ENCODE assay signal across 23 cellular contexts in the genomic region with DNA sequence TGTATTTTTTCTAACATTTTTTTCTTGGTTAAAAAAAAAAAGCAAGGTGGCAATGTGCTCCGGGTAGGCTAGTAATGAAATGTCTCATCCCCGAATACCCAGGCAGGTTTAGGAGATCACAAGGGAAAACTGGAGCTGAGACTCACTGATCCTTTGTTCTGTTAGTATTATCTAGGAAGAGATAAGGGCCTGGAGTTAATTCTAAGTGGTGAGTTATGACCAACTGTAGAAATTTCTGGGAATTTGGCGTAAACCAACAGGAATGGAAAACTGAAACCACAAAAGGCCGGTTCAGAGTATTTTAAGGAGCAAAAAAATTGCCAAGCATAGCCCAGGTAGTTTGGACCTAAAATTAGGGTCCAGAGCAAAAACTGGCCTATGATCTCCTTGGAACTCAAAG. TPM values are rescaled to one million over a fixed set of nuclear protein-coding genes. Genes with fewer than 3 reads are reported as not detected.
A peak's percentile ranks its signal among the peaks of the same experiment; 100 is the strongest.
DNase-seq lines count a peak whose midpoint lies in the region; ATAC-seq and TF ChIP-seq lines count a peak whose summit lies in the region.
"Had no signal": no experiment of that assay in that cellular context is flagged by ENCODE, and none has a peak within 500 bp of the region (broad histone marks: within the 10 kb centered on the region; RNA-seq: fewer than 3 reads in every experiment).

No MANE protein-coding gene starts in this region.

- H3K9me3 ChIP-seq in effector memory CD4-positive, alpha-beta T cell (ENCODE audit: control insufficient read depth, low read length), result no peaks in the 10 kb centered on the region
- H3K9me3 ChIP-seq in sigmoid colon, result no peaks in the 10 kb centered on the region

- peaks cover 76% of the 10 kb centered on the region for H3K4me1 Mint-ChIP-seq in activated CD4-positive, alpha-beta T cell treated with anti-CD3 and anti-CD28 coated beads, Interleukin-2, amount 10 ng/mL, durations not matched to agents 24 days and 14 days
- H3K4me1 Mint-ChIP-seq in activated CD4-positive, alpha-beta T cell treated with anti-CD3 and anti-CD28 coated beads, Interleukin-2, amount 10 ng/mL, durations not matched to agents 7 days and 5 days, result peaks cover 95% of the 10 kb centered on the region
- peaks cover 89% of the 10 kb centered on the region for H3K4me1 Mint-ChIP-seq in activated CD8-positive, alpha-beta T cell treated with anti-CD3 and anti-CD28 coated beads, Interleukin-2, amount 10 ng/mL, durations not matched to agents 7 days and 5 days (ENCODE audit: low read depth)
- H3K4me1 Mint-ChIP-seq in natural killer cell treated with Interleukin-12 subunit alpha and Interleukin-12 subunit beta and Interleukin-15 and Interleukin-18, amount 100 ng/mL, for 72 hours (ENCODE audit: low read depth in 2 of 2), result peaks cover 44 to 51% of the 10 kb centered on the region in 2 donors
- H3K4me1 Mint-ChIP-seq: nephron had no signal

- POLR2A ChIA-PET in activated CD4-positive, alpha-beta T cell treated with anti-CD3 and anti-CD28 coated beads, Interleukin-2, amount 10 ng/mL, durations not matched to agents 7 days and 5 days (lab: Charles Lee), result no interaction called here
- POLR2A ChIA-PET in activated CD8-positive, alpha-beta T cell treated with anti-CD3 and anti-CD28 coated beads, Interleukin-2, amount 10 ng/mL, durations not matched to agents 7 days and 5 days (lab: Charles Lee), result interaction anchor here (0.6 to 1.2 kb wide), 5 partner anchors 8 to 20 kb away, joined by 3 to 6 read pairs (median 4); partner anchors contain the start of gene WDR82

- ATAC-seq in activated CD8-positive, alpha-beta T cell treated with anti-CD3 and anti-CD28 coated beads, Interleukin-2, amount 10 ng/mL, durations not matched to agents 7 days and 5 days, result no peak
- no peak for ATAC-seq in natural killer cell treated with Interleukin-12 subunit alpha and Interleukin-12 subunit beta and Interleukin-15 and Interleukin-18, amount 100 ng/mL, for 72 hours
- ATAC-seq in GM18505 (IDR thresholded peaks at IDR 0.05; ENCODE audit: unreplicated experiment), result no peak
- ATAC-seq: left colon had no signal

- no peak overlapping the region for H3K4me3 Mint-ChIP-seq in activated CD4-positive, alpha-beta T cell treated with anti-CD3 and anti-CD28 coated beads, Interleukin-2, amount 10 ng/mL, durations not matched to agents 24 days and 14 days
- H3K4me3 Mint-ChIP-seq in activated CD4-positive, alpha-beta T cell treated with anti-CD3 and anti-CD28 coated beads, Interleukin-2, amount 10 ng/mL, durations not matched to agents 7 days and 5 days, result no peak overlapping the region
- no peak overlapping the region for H3K4me3 Mint-ChIP-seq in activated CD8-positive, alpha-beta T cell treated with anti-CD3 and anti-CD28 coated beads, Interleukin-2, amount 10 ng/mL, durations not matched to agents 7 days and 5 days
- H3K4me3 Mint-ChIP-seq in natural killer cell treated with Interleukin-12 subunit alpha and Interleukin-12 subunit beta and Interleukin-15 and Interleukin-18, amount 100 ng/mL, for 72 hours, result no peak overlapping the region
- H3K4me3 Mint-ChIP-seq: nephron had no signal

- no peaks in the 10 kb centered on the region for H3K27me3 ChIP-seq in effector memory CD4-positive, alpha-beta T cell (replicated peaks; ENCODE audit: control insufficient read depth, insufficient read depth, low read length, poor library complexity, severe bottlenecking)
- no peaks in the 10 kb centered on the region for H3K27me3 ChIP-seq in sigmoid colon
- H3K27me3 ChIP-seq: cardiac muscle cell, dorsolateral prefrontal cortex had no signal

- no peak for DNase-seq in activated CD4-positive, alpha-beta T cell treated with anti-CD3 and anti-CD28 coated beads, Interleukin-2, amount 10 ng/mL, durations not matched to agents 24 days and 14 days
- no peak for DNase-seq in activated CD4-positive, alpha-beta T cell treated with anti-CD3 and anti-CD28 coated beads, Interleukin-2, amount 10 ng/mL, durations not matched to agents 7 days and 5 days
- no peak for DNase-seq in activated CD8-positive, alpha-beta T cell treated with anti-CD3 and anti-CD28 coated beads, Interleukin-2, amount 10 ng/mL, durations not matched to agents 7 days and 5 days
- no peak for DNase-seq in effector memory CD4-positive, alpha-beta T cell
- no peak for DNase-seq in natural killer cell treated with Interleukin-12 subunit alpha and Interleukin-12 subunit beta and Interleukin-15 and Interleukin-18, amount 100 ng/mL, for 72 hours (ENCODE audit: low spot score)
- DNase-seq in sigmoid colon (no peak), HT-29 (ENCODE audit: low spot score) (no peak)
- DNase-seq: 8988T; activated CD8-positive, alpha-beta memory T cell treated with anti-CD3 and anti-CD28 coated beads, Interleukin-2, amount 50 U/mL, for 4 hours; Calu3; dorsolateral prefrontal cortex; erythroblast; KBM-7; left colon; MV-4-11; NCI-H187; stimulated activated CD4-positive, alpha-beta T cell treated with anti-CD3 and anti-CD28 coated beads, Interleukin-2, amount 100 ng/mL, for 48 hours had no signal

- 87 to 88% methylated on average over 4 of the region's 4 CpGs for WGBS in sigmoid colon, 2 donors

- H3K27me3 Mint-ChIP-seq in activated CD4-positive, alpha-beta T cell treated with anti-CD3 and anti-CD28 coated beads, Interleukin-2, amount 10 ng/mL, durations not matched to agents 24 days and 14 days, result peaks cover 2% of the 10 kb centered on the region
- no peaks in the 10 kb centered on the region for H3K27me3 Mint-ChIP-seq in activated CD4-positive, alpha-beta T cell treated with anti-CD3 and anti-CD28 coated beads, Interleukin-2, amount 10 ng/mL, durations not matched to agents 7 days and 5 days
- H3K27me3 Mint-ChIP-seq in activated CD8-positive, alpha-beta T cell treated with anti-CD3 and anti-CD28 coated beads, Interleukin-2, amount 10 ng/mL, durations not matched to agents 7 days and 5 days (ENCODE audit: low read depth), result no peaks in the 10 kb centered on the region
- no peaks in the 10 kb centered on the region for H3K27me3 Mint-ChIP-seq in natural killer cell treated with Interleukin-12 subunit alpha and Interleukin-12 subunit beta and Interleukin-15 and Interleukin-18, amount 100 ng/mL, for 72 hours

- H3K4me1 ChIP-seq in effector memory CD4-positive, alpha-beta T cell (ENCODE audit: control insufficient read depth, insufficient read depth, low read length, poor library complexity, severe bottlenecking), result peaks cover 50% of the 10 kb centered on the region
- peaks cover 0 to 31% (median 7%) of the 10 kb centered on the region in 4 donors for H3K4me1 ChIP-seq in sigmoid colon
- H3K4me1 ChIP-seq: parathyroid adenoma had no signal

- intact Hi-C loops in activated CD4-positive, alpha-beta T cell treated with anti-CD3 and anti-CD28 coated beads, Interleukin-2, amount 10 ng/mL, durations not matched to agents 24 days and 14 days (cut with micrococcal nuclease), result loop anchor here (10.0 kb wide), 1 partner anchor 1653 kb away; no protein-coding TSS in a partner anchor
- intact Hi-C loops in sigmoid colon (cut with DNase I), result no loop called here

- no peak overlapping the region for H3K4me3 ChIP-seq in effector memory CD4-positive, alpha-beta T cell (ENCODE audit: insufficient read depth, low read depth, low read length, poor library complexity, severe bottlenecking)
- no peak overlapping the region for H3K4me3 ChIP-seq in sigmoid colon
- H3K4me3 ChIP-seq: cardiac muscle cell, dorsolateral prefrontal cortex had no signal

- peak overlapping the region; percentile 40 for H3K27ac ChIP-seq in effector memory CD4-positive, alpha-beta T cell (ENCODE audit: insufficient read depth, low read length, poor library complexity, severe bottlenecking)
- H3K27ac ChIP-seq in sigmoid colon, result peak overlapping the region in 2 of 4 donors; percentile 37 to 41
- H3K27ac ChIP-seq: cardiac muscle cell, parathyroid adenoma had no signal

- H3K27ac Mint-ChIP-seq in activated CD4-positive, alpha-beta T cell treated with anti-CD3 and anti-CD28 coated beads, Interleukin-2, amount 10 ng/mL, durations not matched to agents 24 days and 14 days, result peak overlapping the region; percentile 45
- H3K27ac Mint-ChIP-seq in activated CD4-positive, alpha-beta T cell treated with anti-CD3 and anti-CD28 coated beads, Interleukin-2, amount 10 ng/mL, durations not matched to agents 7 days and 5 days, result no peak overlapping the region
- peak overlapping the region; percentile 36 for H3K27ac Mint-ChIP-seq in activated CD8-positive, alpha-beta T cell treated with anti-CD3 and anti-CD28 coated beads, Interleukin-2, amount 10 ng/mL, durations not matched to agents 7 days and 5 days
- peak overlapping the region; percentile 47 to 48 for H3K27ac Mint-ChIP-seq in natural killer cell treated with Interleukin-12 subunit alpha and Interleukin-12 subunit beta and Interleukin-15 and Interleukin-18, amount 100 ng/mL, for 72 hours

- peaks cover 5% of the 10 kb centered on the region for H3K9me3 Mint-ChIP-seq in activated CD4-positive, alpha-beta T cell treated with anti-CD3 and anti-CD28 coated beads, Interleukin-2, amount 10 ng/mL, durations not matched to agents 24 days and 14 days
- H3K9me3 Mint-ChIP-seq in activated CD4-positive, alpha-beta T cell treated with anti-CD3 and anti-CD28 coated beads, Interleukin-2, amount 10 ng/mL, durations not matched to agents 7 days and 5 days, result no peaks in the 10 kb centered on the region
- H3K9me3 Mint-ChIP-seq in activated CD8-positive, alpha-beta T cell treated with anti-CD3 and anti-CD28 coated beads, Interleukin-2, amount 10 ng/mL, durations not matched to agents 7 days and 5 days (ENCODE audit: insufficient read depth), result no peaks in the 10 kb centered on the region
- no peaks in the 10 kb centered on the region for H3K9me3 Mint-ChIP-seq in natural killer cell treated with Interleukin-12 subunit alpha and Interleukin-12 subunit beta and Interleukin-15 and Interleukin-18, amount 100 ng/mL, for 72 hours
- H3K9me3 Mint-ChIP-seq: nephron had no signal

- CTCF ChIA-PET in activated CD4-positive, alpha-beta T cell treated with anti-CD3 and anti-CD28 coated beads, Interleukin-2, amount 10 ng/mL, durations not matched to agents 7 days and 5 days (lab: Charles Lee), result interaction anchor here (1.2 to 4.4 kb wide), 4 partner anchors 10 to 21 kb away, joined by 3 to 17 read pairs (median 9); partner anchors contain the start of genes PPM1M, TWF2 and WDR82
- CTCF ChIA-PET in activated CD8-positive, alpha-beta T cell treated with anti-CD3 and anti-CD28 coated beads, Interleukin-2, amount 10 ng/mL, durations not matched to agents 7 days and 5 days (lab: Charles Lee), result interaction anchor here (1.0 to 1.9 kb wide), 4 partner anchors 13 to 27 kb away, joined by 4 to 6 read pairs (median 5); partner anchors contain the start of gene WDR82

- H3K36me3 Mint-ChIP-seq in activated CD4-positive, alpha-beta T cell treated with anti-CD3 and anti-CD28 coated beads, Interleukin-2, amount 10 ng/mL, durations not matched to agents 24 days and 14 days (ENCODE audit: low read depth), result peaks cover 95% of the 10 kb centered on the region
- peaks cover 97% of the 10 kb centered on the region for H3K36me3 Mint-ChIP-seq in activated CD4-positive, alpha-beta T cell treated with anti-CD3 and anti-CD28 coated beads, Interleukin-2, amount 10 ng/mL, durations not matched to agents 7 days and 5 days (ENCODE audit: low read depth)
- peaks cover 97% of the 10 kb centered on the region for H3K36me3 Mint-ChIP-seq in activated CD8-positive, alpha-beta T cell treated with anti-CD3 and anti-CD28 coated beads, Interleukin-2, amount 10 ng/mL, durations not matched to agents 7 days and 5 days (ENCODE audit: low read depth)
- H3K36me3 Mint-ChIP-seq in natural killer cell treated with Interleukin-12 subunit alpha and Interleukin-12 subunit beta and Interleukin-15 and Interleukin-18, amount 100 ng/mL, for 72 hours, result peaks cover 51% of the 10 kb centered on the region

- H3K36me3 ChIP-seq in effector memory CD4-positive, alpha-beta T cell (ENCODE audit: control insufficient read depth, insufficient read depth, low read length), result peaks cover 70% of the 10 kb centered on the region
- peaks cover 55 to 100% (median 78%) of the 10 kb centered on the region in 4 donors for H3K36me3 ChIP-seq in sigmoid colon

- TF ChIP-seq POLR2A in GM18505 (IDR thresholded peaks at IDR 0.05; ENCODE audit: borderline replicate concordance, extremely low read depth, insufficient read depth, insufficient read length) (no peak), sigmoid colon (IDR thresholded peaks at IDR 0.05) (no peak)

- TF ChIP-seq CTCF in sigmoid colon (IDR thresholded peaks at IDR 0.05), result no peak

- no peak for TF ChIP-seq EP300 in sigmoid colon (IDR thresholded peaks at IDR 0.05)

RNA-seq across cellular contexts. Expression of gene PPM1M, which starts 12.4 kb away (rescaled TPM):
- 48.3 and 49.2 TPM in 2 replicates for total RNA-seq in activated CD4-positive, alpha-beta T cell treated with anti-CD3 and anti-CD28 coated beads, Interleukin-2, amount 10 ng/mL, durations not matched to agents 24 days and 14 days
- 10 to 100 TPM; 82.2 to 92.7 TPM for total RNA-seq in activated CD4-positive, alpha-beta T cell treated with anti-CD3 and anti-CD28 coated beads, Interleukin-2, amount 10 ng/mL, durations not matched to agents 7 days and 5 days
- total RNA-seq in activated CD8-positive, alpha-beta T cell treated with anti-CD3 and anti-CD28 coated beads, Interleukin-2, amount 10 ng/mL, durations not matched to agents 7 days and 5 days, result 10 to 100 TPM; 90.7 to 91.9 TPM
- 10 to 100 TPM; 45.7 to 47.7 TPM for total RNA-seq in natural killer cell treated with Interleukin-12 subunit alpha and Interleukin-12 subunit beta and Interleukin-15 and Interleukin-18, amount 100 ng/mL, for 72 hours
- total RNA-seq in sigmoid colon, result 10 to 100 TPM; 21.7 to 28.2 (median 24.8) TPM
- polyA plus RNA-seq in sigmoid colon, result 10 to 100 TPM in 2 of 3 donors, 1 to 10 TPM in 1; 5.8 to 16.9 (median 11.4) TPM
- total RNA-seq in HT-29 (2014; rRNA removed; shearing (Covaris generic)), result 4.0 and 4.2 TPM in 2 replicates

RNA-seq across cellular contexts. Expression of gene TWF2, which starts 19.0 kb away (rescaled TPM):
- total RNA-seq in activated CD4-positive, alpha-beta T cell treated with anti-CD3 and anti-CD28 coated beads, Interleukin-2, amount 10 ng/mL, durations not matched to agents 24 days and 14 days, result 80.3 and 87.0 TPM in 2 replicates
- 100 to 1,000 TPM; 117 to 119 TPM for total RNA-seq in activated CD4-positive, alpha-beta T cell treated with anti-CD3 and anti-CD28 coated beads, Interleukin-2, amount 10 ng/mL, durations not matched to agents 7 days and 5 days
- 100 to 1,000 TPM; 154 to 162 TPM for total RNA-seq in activated CD8-positive, alpha-beta T cell treated with anti-CD3 and anti-CD28 coated beads, Interleukin-2, amount 10 ng/mL, durations not matched to agents 7 days and 5 days
- 100 to 1,000 TPM in 1 of 2 donors, 10 to 100 TPM in 1; 90.3 to 117 TPM for total RNA-seq in natural killer cell treated with Interleukin-12 subunit alpha and Interleukin-12 subunit beta and Interleukin-15 and Interleukin-18, amount 100 ng/mL, for 72 hours
- 10 to 100 TPM; 40.4 to 57.3 (median 50.8) TPM for total RNA-seq in sigmoid colon
- 10 to 100 TPM; 62.5 to 79.3 (median 65.3) TPM for polyA plus RNA-seq in sigmoid colon
- total RNA-seq in HT-29 (2014; rRNA removed; shearing (Covaris generic)), result 80.5 and 85.4 TPM in 2 replicates

RNA-seq across cellular contexts. Expression of gene WDR82, which starts 20.5 kb away (rescaled TPM):
- 104 and 106 TPM in 2 replicates for total RNA-seq in activated CD4-positive, alpha-beta T cell treated with anti-CD3 and anti-CD28 coated beads, Interleukin-2, amount 10 ng/mL, durations not matched to agents 24 days and 14 days
- total RNA-seq in activated CD4-positive, alpha-beta T cell treated with anti-CD3 and anti-CD28 coated beads, Interleukin-2, amount 10 ng/mL, durations not matched to agents 7 days and 5 days, result 100 to 1,000 TPM; 140 to 143 TPM
- total RNA-seq in activated CD8-positive, alpha-beta T cell treated with anti-CD3 and anti-CD28 coated beads, Interleukin-2, amount 10 ng/mL, durations not matched to agents 7 days and 5 days, result 100 to 1,000 TPM; 131 TPM
- 10 to 100 TPM; 82.8 to 87.4 TPM for total RNA-seq in natural killer cell treated with Interleukin-12 subunit alpha and Interleukin-12 subunit beta and Interleukin-15 and Interleukin-18, amount 100 ng/mL, for 72 hours
- total RNA-seq in sigmoid colon, result 10 to 100 TPM; 44.4 to 54.9 (median 48.0) TPM
- 10 to 100 TPM; 22.2 to 50.2 (median 28.4) TPM for polyA plus RNA-seq in sigmoid colon
- total RNA-seq in HT-29 (2014; rRNA removed; shearing (Covaris generic)), result 16.4 and 18.9 TPM in 2 replicates

RNA-seq across cellular contexts. Expression of gene GLYCTK, which starts 29.7 kb away (rescaled TPM):
- 16.3 and 17.4 TPM in 2 replicates for total RNA-seq in activated CD4-positive, alpha-beta T cell treated with anti-CD3 and anti-CD28 coated beads, Interleukin-2, amount 10 ng/mL, durations not matched to agents 24 days and 14 days
- 10 to 100 TPM; 25.0 to 29.4 TPM for total RNA-seq in activated CD4-positive, alpha-beta T cell treated with anti-CD3 and anti-CD28 coated beads, Interleukin-2, amount 10 ng/mL, durations not matched to agents 7 days and 5 days
- 10 to 100 TPM; 24.7 to 25.6 TPM for total RNA-seq in activated CD8-positive, alpha-beta T cell treated with anti-CD3 and anti-CD28 coated beads, Interleukin-2, amount 10 ng/mL, durations not matched to agents 7 days and 5 days
- 10 to 100 TPM; 26.0 to 34.2 TPM for total RNA-seq in natural killer cell treated with Interleukin-12 subunit alpha and Interleukin-12 subunit beta and Interleukin-15 and Interleukin-18, amount 100 ng/mL, for 72 hours
- 1 to 10 TPM; 1.6 to 4.6 (median 3.8) TPM for total RNA-seq in sigmoid colon
- polyA plus RNA-seq in sigmoid colon, result 10 to 100 TPM; 20.4 to 48.2 (median 48.1) TPM
- total RNA-seq in HT-29 (2014; rRNA removed; shearing (Covaris generic)), result 23.0 and 29.0 TPM in 2 replicates

RNA-seq across cellular contexts. Expression of gene TLR9, which starts 32.5 kb away (rescaled TPM):
- total RNA-seq in activated CD4-positive, alpha-beta T cell treated with anti-CD3 and anti-CD28 coated beads, Interleukin-2, amount 10 ng/mL, durations not matched to agents 24 days and 14 days, result 0.17 and 0.42 TPM in 2 replicates
- under 1 TPM; 0.55 to 0.65 TPM for total RNA-seq in activated CD4-positive, alpha-beta T cell treated with anti-CD3 and anti-CD28 coated beads, Interleukin-2, amount 10 ng/mL, durations not matched to agents 7 days and 5 days
- under 1 TPM; 0.52 to 0.79 TPM for total RNA-seq in activated CD8-positive, alpha-beta T cell treated with anti-CD3 and anti-CD28 coated beads, Interleukin-2, amount 10 ng/mL, durations not matched to agents 7 days and 5 days
- under 1 TPM; 0.10 to 0.39 TPM for total RNA-seq in natural killer cell treated with Interleukin-12 subunit alpha and Interleukin-12 subunit beta and Interleukin-15 and Interleukin-18, amount 100 ng/mL, for 72 hours
- total RNA-seq in sigmoid colon, result under 1 TPM in 2 of 4 donors, not detected in 2; 0.54 to 0.55 TPM
- under 1 TPM in 1 of 3 donors, not detected in 2; 0.98 TPM for polyA plus RNA-seq in sigmoid colon
- not detected in 2 replicates for total RNA-seq in HT-29 (2014; rRNA removed; shearing (Covaris generic))
- total RNA-seq: glomerular endothelial cell, H4 had no signal
- polyA plus RNA-seq: cardiac muscle cell had no signal
